In genomic region chr9:15308511-15308910, GRCh38 we compare ENCODE assay signal across 2 cellular contexts.
TF ChIP-seq lines count a peak whose summit lies in the region.

No MANE protein-coding gene starts in this region.

TF ChIP-seq in HCT116, 20 proteins besides CTCF, POLR2A, EP300 and RAD21 (continued from another document):
- TF ChIP-seq ZBTB33 (IDR thresholded peaks at IDR 0.05; ENCODE audit: extremely low read depth, insufficient replicate concordance, low read length), result no peak
- TF ChIP-seq CEBPB (IDR thresholded peaks at IDR 0.05; ENCODE audit: low read depth), result no peak
- TF ChIP-seq SP1 (IDR thresholded peaks at IDR 0.05; ENCODE audit: low read depth), result no peak
- TF ChIP-seq POLR2AphosphoS5 (IDR thresholded peaks at IDR 0.05; ENCODE audit: low read depth, low read length), result no peak
- TF ChIP-seq CBX3 (IDR thresholded peaks at IDR 0.05; ENCODE audit: low read depth), result no peak
- no peak for TF ChIP-seq JUND (IDR thresholded peaks at IDR 0.05)
- no peak for TF ChIP-seq SIN3A (IDR thresholded peaks at IDR 0.05; ENCODE audit: low read depth)
- TF ChIP-seq ATF3 (IDR thresholded peaks at IDR 0.05), result no peak
- TF ChIP-seq EZH2 (IDR thresholded peaks at IDR 0.05), result no peak

TF ChIP-seq in WTC11, 78 proteins besides CTCF, POLR2A, EP300 and RAD21 (continued from another document):
- TF ChIP-seq E2F1 (CRISPR knock-in tag; IDR thresholded peaks at IDR 0.05), result no peak
- TF ChIP-seq SMAD3 (CRISPR knock-in tag; IDR thresholded peaks at IDR 0.05; ENCODE audit: borderline replicate concordance), result no peak
- no peak for TF ChIP-seq USF2 (CRISPR knock-in tag; IDR thresholded peaks at IDR 0.05)
- no peak for TF ChIP-seq CREB1 (CRISPR knock-in tag; IDR thresholded peaks at IDR 0.05)
- TF ChIP-seq RELA (CRISPR knock-in tag; IDR thresholded peaks at IDR 0.05; ENCODE audit: borderline replicate concordance), result no peak
- no peak for TF ChIP-seq ETV6 (CRISPR knock-in tag; IDR thresholded peaks at IDR 0.05)
- TF ChIP-seq GRHL2 (CRISPR knock-in tag; IDR thresholded peaks at IDR 0.05; ENCODE audit: insufficient replicate concordance, severe bottlenecking), result no peak
- no peak for TF ChIP-seq TP53 (CRISPR knock-in tag; IDR thresholded peaks at IDR 0.05)
- TF ChIP-seq ZNF396 (CRISPR knock-in tag; IDR thresholded peaks at IDR 0.05; ENCODE audit: borderline replicate concordance), result no peak
- TF ChIP-seq PREB (CRISPR knock-in tag; IDR thresholded peaks at IDR 0.05; ENCODE audit: borderline replicate concordance), result no peak
- TF ChIP-seq AFF4 (CRISPR knock-in tag; IDR thresholded peaks at IDR 0.05; ENCODE audit: borderline replicate concordance), result no peak
- no peak for TF ChIP-seq NR3C1 (CRISPR knock-in tag; conservative IDR thresholded peaks at IDR 0.05; ENCODE audit: low read depth)
- no peak for TF ChIP-seq MXD4 (CRISPR knock-in tag; IDR thresholded peaks at IDR 0.05; ENCODE audit: borderline replicate concordance)
- no peak for TF ChIP-seq ESRRA (CRISPR knock-in tag; IDR thresholded peaks at IDR 0.05; ENCODE audit: borderline replicate concordance)
